22 cellular contexts compared by ENCODE assay signal in genomic region chr4:6119507-6120020, GRCh38.
A peak's percentile ranks its signal among the peaks of the same experiment; 100 is the strongest.
DNase-seq lines count a peak whose midpoint lies in the region; ATAC-seq and TF ChIP-seq lines count a peak whose summit lies in the region.
"Had no signal": no experiment of that assay in that cellular context is flagged by ENCODE, and none has a peak within 500 bp of the region (broad histone marks: within the 10 kb centered on the region; RNA-seq: fewer than 3 reads in every experiment).

No MANE protein-coding gene starts in this region.

- TF ChIP-seq POLR2A in erythroblast (IDR thresholded peaks at IDR 0.05; ENCODE audit: low read length), result no peak

- intact Hi-C loops in activated CD4-positive, alpha-beta memory T cell treated with anti-CD3 and anti-CD28 coated beads for 36 hours (cut with micrococcal nuclease), result no loop called here

- H3K4me1 Mint-ChIP-seq in activated CD4-positive, alpha-beta memory T cell treated with anti-CD3 and anti-CD28 coated beads, Interleukin-2, amount 10 ng/mL, durations not matched to agents 7 days and 5 days, result peaks cover 33% of the 10 kb centered on the region
- H3K4me1 Mint-ChIP-seq in activated CD4-positive, alpha-beta memory T cell treated with anti-CD3 and anti-CD28 coated beads for 36 hours (ENCODE audit: low read depth), result no peaks in the 10 kb centered on the region
- no peaks in the 10 kb centered on the region for H3K4me1 Mint-ChIP-seq in activated T-helper 17 cell treated with anti-CD3 and anti-CD28 coated beads, Interleukin-2, amount 50 U/mL, for 72 hours
- H3K4me1 Mint-ChIP-seq: activated CD4-positive, alpha-beta T cell treated with anti-CD3 and anti-CD28 coated beads for 36 hours; activated naive CD8-positive, alpha-beta T cell treated with anti-CD3 and anti-CD28 coated beads for 36 hours; nephron had no signal

- H3K36me3 Mint-ChIP-seq in activated CD4-positive, alpha-beta memory T cell treated with anti-CD3 and anti-CD28 coated beads, Interleukin-2, amount 10 ng/mL, durations not matched to agents 7 days and 5 days (ENCODE audit: low read depth), result peaks cover 33% of the 10 kb centered on the region
- no peaks in the 10 kb centered on the region for H3K36me3 Mint-ChIP-seq in activated CD4-positive, alpha-beta memory T cell treated with anti-CD3 and anti-CD28 coated beads for 36 hours
- no peaks in the 10 kb centered on the region for H3K36me3 Mint-ChIP-seq in activated T-helper 17 cell treated with anti-CD3 and anti-CD28 coated beads, Interleukin-2, amount 50 U/mL, for 72 hours (ENCODE audit: low read depth)
- H3K36me3 Mint-ChIP-seq: activated naive CD8-positive, alpha-beta T cell treated with anti-CD3 and anti-CD28 coated beads for 36 hours had no signal

- no peaks in the 10 kb centered on the region for H3K27me3 Mint-ChIP-seq in activated CD4-positive, alpha-beta memory T cell treated with anti-CD3 and anti-CD28 coated beads, Interleukin-2, amount 10 ng/mL, durations not matched to agents 7 days and 5 days
- peaks cover 3% of the 10 kb centered on the region for H3K27me3 Mint-ChIP-seq in activated CD4-positive, alpha-beta memory T cell treated with anti-CD3 and anti-CD28 coated beads for 36 hours
- H3K27me3 Mint-ChIP-seq in activated T-helper 17 cell treated with anti-CD3 and anti-CD28 coated beads, Interleukin-2, amount 50 U/mL, for 72 hours, result no peaks in the 10 kb centered on the region

- DNase-seq in activated CD4-positive, alpha-beta memory T cell treated with anti-CD3 and anti-CD28 coated beads, Interleukin-2, amount 10 ng/mL, durations not matched to agents 7 days and 5 days, result peak; percentile 28
- no peak for DNase-seq in activated CD4-positive, alpha-beta memory T cell treated with anti-CD3 and anti-CD28 coated beads for 36 hours
- peak; percentile 4 for DNase-seq in left lobe of liver (ENCODE audit: low spot score)
- no peak for DNase-seq in erythroblast (lab: John Stamatoyannopoulos, UW)
- DNase-seq: 8988T; activated CD4-positive, alpha-beta T cell treated with anti-CD3 and anti-CD28 coated beads for 36 hours; activated naive CD8-positive, alpha-beta T cell treated with anti-CD3 and anti-CD28 coated beads for 36 hours; central memory CD4-positive, alpha-beta T cell; EL; glutamatergic neuron; HCEC 1CT; Karpas-422; MV-4-11; NCI-H1436 treated with DMSO at 0.1 percent for 48 hours; NCI-H345; NCI-H748 treated with DMSO at 0.1 percent for 48 hours had no signal

- no peak overlapping the region for H3K4me3 Mint-ChIP-seq in activated CD4-positive, alpha-beta memory T cell treated with anti-CD3 and anti-CD28 coated beads, Interleukin-2, amount 10 ng/mL, durations not matched to agents 7 days and 5 days
- no peak overlapping the region for H3K4me3 Mint-ChIP-seq in activated CD4-positive, alpha-beta memory T cell treated with anti-CD3 and anti-CD28 coated beads for 36 hours
- no peak overlapping the region for H3K4me3 Mint-ChIP-seq in activated T-helper 17 cell treated with anti-CD3 and anti-CD28 coated beads, Interleukin-2, amount 50 U/mL, for 72 hours
- H3K4me3 Mint-ChIP-seq: activated CD4-positive, alpha-beta T cell treated with anti-CD3 and anti-CD28 coated beads for 36 hours; activated naive CD8-positive, alpha-beta T cell treated with anti-CD3 and anti-CD28 coated beads for 36 hours; activated T-helper 1 cell treated with anti-CD3 and anti-CD28 coated beads, Interleukin-12 subunit alpha, Interleukin-12 subunit beta, Interleukin-2, Interleukin-4 antibody, amounts not matched to agents 30 ng/mL and 10 ng/mL and 1 ng/mL, durations not matched to agents 14 hours and 24 hours and 36 hours; nephron had no signal

- no peak overlapping the region for H3K27ac Mint-ChIP-seq in activated CD4-positive, alpha-beta memory T cell treated with anti-CD3 and anti-CD28 coated beads, Interleukin-2, amount 10 ng/mL, durations not matched to agents 7 days and 5 days
- H3K27ac Mint-ChIP-seq in activated CD4-positive, alpha-beta memory T cell treated with anti-CD3 and anti-CD28 coated beads for 36 hours, result no peak overlapping the region
- H3K27ac Mint-ChIP-seq in activated T-helper 17 cell treated with anti-CD3 and anti-CD28 coated beads, Interleukin-2, amount 50 U/mL, for 72 hours, result no peak overlapping the region
- H3K27ac Mint-ChIP-seq: activated CD4-positive, alpha-beta T cell treated with anti-CD3 and anti-CD28 coated beads for 36 hours; activated naive CD8-positive, alpha-beta T cell treated with anti-CD3 and anti-CD28 coated beads for 36 hours; activated T-helper 1 cell treated with anti-CD3 and anti-CD28 coated beads, Interleukin-12 subunit alpha, Interleukin-12 subunit beta, Interleukin-2, Interleukin-4 antibody, amounts not matched to agents 30 ng/mL and 10 ng/mL and 1 ng/mL, durations not matched to agents 14 hours and 24 hours and 36 hours; nephron had no signal

- ATAC-seq in HG03342 (IDR thresholded peaks at IDR 0.05; ENCODE audit: unreplicated experiment) (peak; percentile 75), left lobe of liver (no peak), HG03095 (IDR thresholded peaks at IDR 0.05; ENCODE audit: unreplicated experiment) (no peak), GM18517 (IDR thresholded peaks at IDR 0.05; ENCODE audit: unreplicated experiment) (no peak)
- peak; percentile 54 for ATAC-seq in activated T-helper 17 cell treated with anti-CD3 and anti-CD28 coated beads, Interleukin-2, amount 50 U/mL, for 72 hours (replicated peaks)
- ATAC-seq: activated CD4-positive, alpha-beta T cell treated with anti-CD3 and anti-CD28 coated beads for 36 hours had no signal

- POLR2A ChIA-PET in activated CD4-positive, alpha-beta memory T cell treated with anti-CD3 and anti-CD28 coated beads, Interleukin-2, amount 10 ng/mL, durations not matched to agents 7 days and 5 days (lab: Charles Lee), result no interaction called here
- POLR2A ChIA-PET in activated CD4-positive, alpha-beta memory T cell treated with anti-CD3 and anti-CD28 coated beads for 36 hours (lab: Charles Lee), result no interaction called here

- CTCF ChIA-PET in activated CD4-positive, alpha-beta memory T cell treated with anti-CD3 and anti-CD28 coated beads, Interleukin-2, amount 10 ng/mL, durations not matched to agents 7 days and 5 days (lab: Charles Lee), result interaction anchor here (1.3 kb wide), 1 partner anchor 211 kb away, joined by 4 read pairs; no protein-coding TSS in a partner anchor
- CTCF ChIA-PET in activated CD4-positive, alpha-beta memory T cell treated with anti-CD3 and anti-CD28 coated beads for 36 hours (lab: Charles Lee), result interaction anchor here (1.3 kb wide), 1 partner anchor 15 kb away, joined by 3 read pairs; no protein-coding TSS in a partner anchor

- no peaks in the 10 kb centered on the region for H3K9me3 Mint-ChIP-seq in activated CD4-positive, alpha-beta memory T cell treated with anti-CD3 and anti-CD28 coated beads, Interleukin-2, amount 10 ng/mL, durations not matched to agents 7 days and 5 days
- H3K9me3 Mint-ChIP-seq in activated CD4-positive, alpha-beta memory T cell treated with anti-CD3 and anti-CD28 coated beads for 36 hours, result no peaks in the 10 kb centered on the region
- no peaks in the 10 kb centered on the region for H3K9me3 Mint-ChIP-seq in activated T-helper 17 cell treated with anti-CD3 and anti-CD28 coated beads, Interleukin-2, amount 50 U/mL, for 72 hours
- H3K9me3 Mint-ChIP-seq: activated naive CD8-positive, alpha-beta T cell treated with anti-CD3 and anti-CD28 coated beads for 36 hours; activated T-helper 1 cell treated with anti-CD3 and anti-CD28 coated beads, Interleukin-12 subunit alpha, Interleukin-12 subunit beta, Interleukin-2, Interleukin-4 antibody, amounts not matched to agents 30 ng/mL and 10 ng/mL and 1 ng/mL, durations not matched to agents 14 hours and 24 hours and 36 hours; nephron had no signal

Comparison
In these comparisons a context has a peak if more than half of its experiments do, and no peak if none do; other contexts are left out.
1. DNase-seq: peak in activated CD4-positive, alpha-beta memory T cell treated with anti-CD3 and anti-CD28 coated beads, Interleukin-2, amount 10 ng/mL, durations not matched to agents 7 days and 5 days (single experiment) and left lobe of liver (single experiment); none in activated CD4-positive, alpha-beta memory T cell treated with anti-CD3 and anti-CD28 coated beads for 36 hours (single experiment) and erythroblast (0 of 2).
2. ATAC-seq: peak in HG03342 (single experiment) and activated T-helper 17 cell treated with anti-CD3 and anti-CD28 coated beads, Interleukin-2, amount 50 U/mL, for 72 hours (single experiment); none in left lobe of liver (single experiment), HG03095 (single experiment) and GM18517 (single experiment).